ENCODE assay signal across 1 cellular context in genomic region chr18:62420151-62420512, GRCh38.
TF ChIP-seq lines count a peak whose summit lies in the region.

No MANE protein-coding gene starts in this region.

TF ChIP-seq in HepG2, 621 proteins besides CTCF, POLR2A, EP300 and RAD21 (continued from another document and continues in another):
- TF ChIP-seq IKZF5 (CRISPR knock-in tag; IDR thresholded peaks at IDR 0.05) = no peak
- no peak for TF ChIP-seq AKAP8 (CRISPR knock-in tag; IDR thresholded peaks at IDR 0.05)
- TF ChIP-seq ARNT2 (CRISPR knock-in tag; IDR thresholded peaks at IDR 0.05; ENCODE audit: low read depth) = no peak
- TF ChIP-seq NFE2L2 (IDR thresholded peaks at IDR 0.05; ENCODE audit: low read length) = no peak
- TF ChIP-seq YEATS2 (CRISPR knock-in tag; IDR thresholded peaks at IDR 0.05; ENCODE audit: borderline replicate concordance) = no peak
- TF ChIP-seq EZH2 (conservative IDR thresholded peaks at IDR 0.05; ENCODE audit: low read depth, low read length) = no peak
- no peak for TF ChIP-seq KLF16 (CRISPR knock-in tag; IDR thresholded peaks at IDR 0.05)
- no peak for TF ChIP-seq IRF1 (CRISPR knock-in tag; IDR thresholded peaks at IDR 0.05; ENCODE audit: low read depth)
- TF ChIP-seq RFX5 (IDR thresholded peaks at IDR 0.05; ENCODE audit: low read depth, low read length) = no peak
- TF ChIP-seq FOXJ3 (CRISPR knock-in tag; IDR thresholded peaks at IDR 0.05; ENCODE audit: borderline replicate concordance) = no peak
- TF ChIP-seq CBFB (CRISPR knock-in tag; IDR thresholded peaks at IDR 0.05) = no peak
- no peak for TF ChIP-seq DBP (CRISPR knock-in tag; IDR thresholded peaks at IDR 0.05; ENCODE audit: not compliant biosample characterization)
- no peak for TF ChIP-seq GZF1 (CRISPR knock-in tag; IDR thresholded peaks at IDR 0.05)
- TF ChIP-seq SMARCE1 (IDR thresholded peaks at IDR 0.05; ENCODE audit: borderline replicate concordance) = no peak
- TF ChIP-seq ZNF430 (CRISPR knock-in tag; IDR thresholded peaks at IDR 0.05) = no peak
- TF ChIP-seq SIN3A (IDR thresholded peaks at IDR 0.05; ENCODE audit: borderline replicate concordance, low read depth, low read length) = no peak
- no peak for TF ChIP-seq SIX4 (CRISPR knock-in tag; IDR thresholded peaks at IDR 0.05)
- no peak for TF ChIP-seq ELK4 (CRISPR knock-in tag; IDR thresholded peaks at IDR 0.05; ENCODE audit: borderline replicate concordance)
- TF ChIP-seq STAT5B (CRISPR knock-in tag; IDR thresholded peaks at IDR 0.05) = no peak
- no peak for TF ChIP-seq HES4 (CRISPR knock-in tag; IDR thresholded peaks at IDR 0.05; ENCODE audit: borderline replicate concordance)
- TF ChIP-seq KLF11 (CRISPR knock-in tag; IDR thresholded peaks at IDR 0.05) = no peak
- TF ChIP-seq RFXANK (CRISPR knock-in tag; IDR thresholded peaks at IDR 0.05) = 0 out of 2 replicates have a peak, but pooled peaks have one; percentile 12
- no peak for TF ChIP-seq ZNF652 (CRISPR knock-in tag; IDR thresholded peaks at IDR 0.05; ENCODE audit: borderline replicate concordance, low read depth)
- TF ChIP-seq ZSCAN31 (CRISPR knock-in tag; IDR thresholded peaks at IDR 0.05; ENCODE audit: low read depth) = no peak
- no peak for TF ChIP-seq ZNF572 (CRISPR knock-in tag; IDR thresholded peaks at IDR 0.05)
- TF ChIP-seq ZBTB38 (CRISPR knock-in tag; IDR thresholded peaks at IDR 0.05) = no peak
- no peak for TF ChIP-seq ZNF615 (CRISPR knock-in tag; IDR thresholded peaks at IDR 0.05; ENCODE audit: borderline replicate concordance)
- TF ChIP-seq ZKSCAN5 (CRISPR knock-in tag; IDR thresholded peaks at IDR 0.05) = no peak
- no peak for TF ChIP-seq NFAT5 (CRISPR knock-in tag; IDR thresholded peaks at IDR 0.05)
- no peak for TF ChIP-seq ZNF740 (CRISPR knock-in tag; IDR thresholded peaks at IDR 0.05)
- TF ChIP-seq ZNF160 (CRISPR knock-in tag; IDR thresholded peaks at IDR 0.05) = no peak
- TF ChIP-seq ZNF746 (CRISPR knock-in tag; IDR thresholded peaks at IDR 0.05) = no peak
- TF ChIP-seq HNF4G (IDR thresholded peaks at IDR 0.05; ENCODE audit: borderline replicate concordance, low read depth, low read length) = peak; percentile 64; the same call in 1 of the 2 replicates
- TF ChIP-seq HNF4G (CRISPR knock-in tag; IDR thresholded peaks at IDR 0.05; ENCODE audit: borderline replicate concordance, low read depth) = no peak
- no peak for TF ChIP-seq ZFP90 (CRISPR knock-in tag; IDR thresholded peaks at IDR 0.05; ENCODE audit: borderline replicate concordance)
- peak; percentile 37; the same call in 1 of the 2 replicates for TF ChIP-seq KAT2B (IDR thresholded peaks at IDR 0.05; ENCODE audit: borderline replicate concordance, low read depth, low read length)
- TF ChIP-seq ZNF781 (CRISPR knock-in tag; IDR thresholded peaks at IDR 0.05; ENCODE audit: borderline replicate concordance, not compliant biosample characterization) = no peak
- TF ChIP-seq ZHX2 (IDR thresholded peaks at IDR 0.05; ENCODE audit: low read depth) = no peak
- TF ChIP-seq ZHX2 (CRISPR knock-in tag; IDR thresholded peaks at IDR 0.05; ENCODE audit: borderline replicate concordance) = no peak
- no peak for TF ChIP-seq ZNF292 (CRISPR knock-in tag; IDR thresholded peaks at IDR 0.05; ENCODE audit: borderline replicate concordance, low read depth)
- TF ChIP-seq KLF9 (CRISPR knock-in tag; IDR thresholded peaks at IDR 0.05; ENCODE audit: low read depth) = no peak
- no peak for TF ChIP-seq ZSCAN5A (CRISPR knock-in tag; IDR thresholded peaks at IDR 0.05; ENCODE audit: borderline replicate concordance)
- no peak for TF ChIP-seq ZNF512 (CRISPR knock-in tag; IDR thresholded peaks at IDR 0.05)
- no peak for TF ChIP-seq ZNF343 (CRISPR knock-in tag; IDR thresholded peaks at IDR 0.05)
- no peak for TF ChIP-seq SMAD3 (CRISPR knock-in tag; IDR thresholded peaks at IDR 0.05)
- no peak for TF ChIP-seq JUNB (CRISPR knock-in tag; IDR thresholded peaks at IDR 0.05; ENCODE audit: borderline replicate concordance)
- TF ChIP-seq KDM6A (CRISPR knock-in tag; IDR thresholded peaks at IDR 0.05; ENCODE audit: low read depth) = no peak
- no peak for TF ChIP-seq MYC (CRISPR knock-in tag; IDR thresholded peaks at IDR 0.05; ENCODE audit: borderline replicate concordance)
